Comparison of ENCODE assay signal across 23 cellular contexts in genomic region chr4:8051644-8052043, GRCh38.
DNase-seq lines count a peak whose midpoint lies in the region; ATAC-seq, FAIRE-seq and TF ChIP-seq lines count a peak whose summit lies in the region.
"Had no signal": no experiment of that assay in that cellular context is flagged by ENCODE, and none has a peak within 500 bp of the region (broad histone marks: within the 10 kb centered on the region; RNA-seq: fewer than 3 reads in every experiment).

No MANE protein-coding gene starts in this region.

- H3K4me3 ChIP-seq in left ventricle myocardium inferior (no peak overlapping the region), kidney (ENCODE audit: low read length in 2 of 2) (no peak overlapping the region), BE2C (ENCODE audit: low read depth, low read length) (no peak overlapping the region)
- H3K4me3 ChIP-seq: HAP-1, SK-N-MC had no signal

- intact Hi-C loops in left ventricle myocardium inferior (cut with micrococcal nuclease) (no loop called here), left cardiac atrium (cut with DNase I) (no loop called here), kidney (cut with DNase I) (no loop called here)

- H3K9me3 ChIP-seq in left ventricle myocardium inferior (replicated peaks) (peaks cover 16% of the 10 kb centered on the region), kidney (ENCODE audit: control insufficient read depth in 1 of 2, low read length in 2 of 2) (no peaks in the 10 kb centered on the region), BE2C (no peaks in the 10 kb centered on the region)
- H3K9me3 ChIP-seq: HAP-1 had no signal

- FAIRE-seq in kidney (lab: Jason Lieb, UNC): no peak
- FAIRE-seq: GM18507, islet of Langerhans had no signal

- H3K27me3 ChIP-seq in left ventricle myocardium inferior (ENCODE audit: low read depth) (no peaks in the 10 kb centered on the region), BE2C (no peaks in the 10 kb centered on the region)
- H3K27me3 ChIP-seq: ascending aorta had no signal

- peaks cover 29% of the 10 kb centered on the region for H3K4me1 ChIP-seq in left ventricle myocardium inferior
- peaks cover 0 to 10% of the 10 kb centered on the region in 2 donors for H3K4me1 ChIP-seq in kidney (ENCODE audit: control insufficient read depth in 1 of 2, insufficient read depth in 1 of 2, low read depth in 1 of 2, low read length in 2 of 2)
- peaks cover 13% of the 10 kb centered on the region for H3K4me1 ChIP-seq in BE2C

- TF ChIP-seq CTCF in left ventricle myocardium inferior (IDR thresholded peaks at IDR 0.05; ENCODE audit: borderline replicate concordance): no peak
- no peak for TF ChIP-seq CTCF in kidney (IDR thresholded peaks at IDR 0.05; ENCODE audit: borderline replicate concordance, extremely low read depth, insufficient read depth)
- no peak for TF ChIP-seq CTCF in BE2C (IDR thresholded peaks at IDR 0.05; ENCODE audit: low read depth, low read length)

- no peak overlapping the region for H3K9ac ChIP-seq in kidney (ENCODE audit: low read length in 2 of 2)

- DNase-seq in left ventricle myocardium inferior (no peak), left cardiac atrium (no peak), NCI-H526 treated with DMSO at 0.1 percent for 48 hours (lab: John Stamatoyannopoulos, UW) (peak; percentile 29), kidney (peak; percentile 36), GF-D8 (lab: John Stamatoyannopoulos, UW) (no peak), NCI-H226 (no peak), BE2C (no peak)
- DNase-seq: activated CD4-positive, alpha-beta T cell treated with anti-CD3 and anti-CD28 coated beads, Interleukin-2, amount 50 U/mL, for 48 hours; activated T-cell treated with anti-CD3 and anti-CD28 coated beads, Interleukin-2, amount 50 U/mL, for 48 hours; Calu3; effector memory CD4-positive, alpha-beta T cell; Karpas-422; natural killer cell; NCI-H446 treated with DMSO at 0.1 percent for 48 hours; NK-92 treated with Interleukin-12 subunit alpha and Interleukin-12 subunit beta, amount 100 ng/mL, for 24 hours; PC-3 had no signal

- H3K27ac ChIP-seq in left ventricle myocardium inferior (replicated peaks) (peak overlapping the region; percentile 87), kidney (ENCODE audit: low read depth in 2 of 2, low read length in 2 of 2) (no peak overlapping the region)
- H3K27ac ChIP-seq: SK-N-MC had no signal

- H3K36me3 ChIP-seq in left ventricle myocardium inferior (peaks cover 4% of the 10 kb centered on the region), kidney (ENCODE audit: control insufficient read depth in 1 of 2, insufficient read depth in 2 of 2, low read length in 2 of 2) (no peaks in the 10 kb centered on the region), BE2C (no peaks in the 10 kb centered on the region)
- H3K36me3 ChIP-seq: HAP-1 had no signal

- no peak for ATAC-seq in left cardiac atrium
- ATAC-seq: activated CD4-positive, CD25-positive, alpha-beta regulatory T cell treated with anti-CD3 and anti-CD28 coated beads, Interleukin-2, amount 50 U/mL, for 24 hours; natural killer cell; PC-3; stimulated activated memory B cell treated with anti-CD40 and anti-IgM and Interleukin-4, amounts not matched to agents 10 μg/mL and 1 μg/mL and 100 μg/mL, for 72 hours had no signal

Comparison
In these comparisons a context has a peak if more than half of its experiments do, and no peak if none do; other contexts are left out.
1. DNase-seq: peak in NCI-H526 treated with DMSO at 0.1 percent for 48 hours (single experiment) and kidney (single experiment); none in left ventricle myocardium inferior (single experiment), left cardiac atrium (single experiment), GF-D8 (single experiment), NCI-H226 (single experiment) and BE2C (single experiment).